Comparison of ENCODE assay signal across 1 cellular context in genomic region chr1:154627247-154628121, GRCh38.
TF ChIP-seq lines count a peak whose summit lies in the region.

No MANE protein-coding gene starts in this region.

TF ChIP-seq in HepG2, 621 proteins besides CTCF, POLR2A, EP300 and RAD21 (continued from another document and continues in another):
- no peak for TF ChIP-seq ZNF142 (CRISPR knock-in tag; IDR thresholded peaks at IDR 0.05)
- TF ChIP-seq SCMH1 (CRISPR knock-in tag; IDR thresholded peaks at IDR 0.05; ENCODE audit: borderline replicate concordance) = no peak
- no peak; the same call in 1 of the 2 replicates for TF ChIP-seq LCORL (IDR thresholded peaks at IDR 0.05)
- TF ChIP-seq LCORL (CRISPR knock-in tag; IDR thresholded peaks at IDR 0.05) = no peak; the same call in 1 of the 2 replicates
- peak; percentile 40; the same call in 1 of the 2 replicates for TF ChIP-seq PAX8 (CRISPR knock-in tag; IDR thresholded peaks at IDR 0.05; ENCODE audit: borderline replicate concordance)
- TF ChIP-seq ZNF121 (CRISPR knock-in tag; IDR thresholded peaks at IDR 0.05) = no peak
- TF ChIP-seq RFX3 (CRISPR knock-in tag; IDR thresholded peaks at IDR 0.05) = no peak
- TF ChIP-seq PLRG1 (conservative IDR thresholded peaks at IDR 0.05) = no peak
- no peak for TF ChIP-seq BCLAF1 (IDR thresholded peaks at IDR 0.05)
- TF ChIP-seq CCAR2 (optimal IDR thresholded peaks at IDR 0.05; ENCODE audit: low read depth, low read length) = no peak
- TF ChIP-seq ZNF772 (CRISPR knock-in tag; IDR thresholded peaks at IDR 0.05) = 0 out of 2 replicates have a peak, but pooled peaks have one; percentile 32
- no peak for TF ChIP-seq ZXDC (CRISPR knock-in tag; IDR thresholded peaks at IDR 0.05)
- TF ChIP-seq SUZ12 (IDR thresholded peaks at IDR 0.05; ENCODE audit: low read depth, low read length) = no peak
- TF ChIP-seq EHMT2 (IDR thresholded peaks at IDR 0.05; ENCODE audit: borderline replicate concordance, low read depth, low read length) = no peak; the same call in 1 of the 2 replicates
- no peak for TF ChIP-seq ZBTB3 (CRISPR knock-in tag; IDR thresholded peaks at IDR 0.05; ENCODE audit: borderline replicate concordance, low read depth)
- TF ChIP-seq GPN1 (CRISPR knock-in tag; IDR thresholded peaks at IDR 0.05; ENCODE audit: borderline replicate concordance) = no peak
- TF ChIP-seq POLR2AphosphoS2 (IDR thresholded peaks at IDR 0.05; ENCODE audit: low read depth, low read length) = no peak
- no peak for TF ChIP-seq SETDB1 (CRISPR knock-in tag; IDR thresholded peaks at IDR 0.05; ENCODE audit: borderline replicate concordance)
- TF ChIP-seq ZUFSP (CRISPR knock-in tag; IDR thresholded peaks at IDR 0.05; ENCODE audit: borderline replicate concordance) = no peak
- no peak for TF ChIP-seq TCF7L2 (IDR thresholded peaks at IDR 0.05; ENCODE audit: low read depth, low read length)
- peak; percentile 77; the same call in 1 of the 2 replicates for TF ChIP-seq ZNF589 (CRISPR knock-in tag; conservative IDR thresholded peaks at IDR 0.05)
- peak; percentile 87 for TF ChIP-seq THAP11 (CRISPR knock-in tag; IDR thresholded peaks at IDR 0.05)
- peak; percentile 53; the same call in 1 of the 2 replicates for TF ChIP-seq GMEB1 (CRISPR knock-in tag; IDR thresholded peaks at IDR 0.05; ENCODE audit: borderline replicate concordance)
- TF ChIP-seq TFE3 (CRISPR knock-in tag; IDR thresholded peaks at IDR 0.05) = peak; percentile 82
- no peak; the same call in 1 of the 2 replicates for TF ChIP-seq ZNF275 (CRISPR knock-in tag; IDR thresholded peaks at IDR 0.05; ENCODE audit: borderline replicate concordance)
- TF ChIP-seq RARG (CRISPR knock-in tag; IDR thresholded peaks at IDR 0.05; ENCODE audit: low read depth) = 0 out of 2 replicates have a peak, but pooled peaks have one; percentile 36
- no peak for TF ChIP-seq ZNF740 (CRISPR knock-in tag; IDR thresholded peaks at IDR 0.05)
- no peak for TF ChIP-seq RELA (CRISPR knock-in tag; IDR thresholded peaks at IDR 0.05)
- no peak for TF ChIP-seq ZNF205 (CRISPR knock-in tag; IDR thresholded peaks at IDR 0.05)
- TF ChIP-seq ARNT (IDR thresholded peaks at IDR 0.05) = no peak
- TF ChIP-seq GATAD1 (CRISPR knock-in tag; IDR thresholded peaks at IDR 0.05) = peak; percentile 95
- peak; percentile 20; the same call in 1 of the 2 replicates for TF ChIP-seq TFAP4 (IDR thresholded peaks at IDR 0.05; ENCODE audit: borderline replicate concordance, low read depth)
